23 cellular contexts compared by ENCODE assay signal in the genomic region with DNA sequence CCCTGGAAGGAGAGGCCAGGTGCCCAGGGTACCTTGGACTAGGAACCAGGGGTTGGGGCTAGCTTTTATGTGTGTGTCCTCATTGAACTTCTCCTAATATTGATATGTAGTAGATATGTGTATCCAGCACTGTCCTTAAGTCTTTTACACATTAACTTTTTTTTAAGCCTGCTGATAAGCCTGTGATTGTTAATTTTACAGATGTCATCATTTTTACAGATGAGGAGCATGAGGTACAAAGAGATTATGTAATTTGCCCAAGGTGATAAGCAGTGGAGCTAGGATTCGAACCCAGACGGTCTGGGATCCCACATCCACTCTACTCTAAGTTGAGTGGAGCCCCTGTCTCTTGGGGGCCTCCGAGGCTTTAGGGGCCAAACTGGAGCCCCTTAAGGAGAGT. TPM values are rescaled to one million over a fixed set of nuclear protein-coding genes. Genes with fewer than 3 reads are reported as not detected.
A peak's percentile ranks its signal among the peaks of the same experiment; 100 is the strongest.
DNase-seq lines count a peak whose midpoint lies in the region; ATAC-seq and TF ChIP-seq lines count a peak whose summit lies in the region.
"Had no signal": no experiment of that assay in that cellular context is flagged by ENCODE, and none has a peak within 500 bp of the region (broad histone marks: within the 10 kb centered on the region; RNA-seq: fewer than 3 reads in every experiment).

No MANE protein-coding gene starts in this region.

- H3K4me1 ChIP-seq in CD8-positive, alpha-beta memory T cell (ENCODE audit: insufficient read depth, low read length): peaks cover 29% of the 10 kb centered on the region

- H3K27ac ChIP-seq in CD8-positive, alpha-beta memory T cell (ENCODE audit: low read depth, low read length): no peak overlapping the region
- peak overlapping the region in 37 of 59 donors; percentile 2 to 94 (median 56) for H3K27ac ChIP-seq in dorsolateral prefrontal cortex
- H3K27ac ChIP-seq in WERI-Rb-1: no peak overlapping the region

- no peak for ATAC-seq in activated CD8-positive, alpha-beta T cell treated with anti-CD3 and anti-CD28 coated beads for 36 hours
- ATAC-seq in activated CD8-positive, alpha-beta T cell treated with anti-CD3 and anti-CD28 coated beads, Interleukin-2, amount 10 ng/mL, durations not matched to agents 7 days and 5 days: no peak
- ATAC-seq in stimulated activated naive B cell treated with anti-CD40 and anti-IgM and Interleukin-4, amounts not matched to agents 10 μg/mL and 1 μg/mL and 100 μg/mL, for 72 hours (replicated peaks): no peak
- ATAC-seq: left colon had no signal

- CTCF ChIA-PET in activated CD8-positive, alpha-beta T cell treated with anti-CD3 and anti-CD28 coated beads for 36 hours (lab: Charles Lee): interaction anchor here (1.7 to 19.6 kb wide), 5 partner anchors 9 to 42 kb away, joined by 5 to 310 read pairs (median 11); a partner anchor contains a TSS
- CTCF ChIA-PET in activated CD8-positive, alpha-beta T cell treated with anti-CD3 and anti-CD28 coated beads, Interleukin-2, amount 10 ng/mL, durations not matched to agents 7 days and 5 days (lab: Charles Lee): interaction anchor here (1.2 to 18.7 kb wide), 3 partner anchors 9 to 17 kb away, joined by 4 to 290 read pairs (median 6); a partner anchor contains a TSS
- CTCF ChIA-PET in CD8-positive, alpha-beta memory T cell (lab: Charles Lee): interaction anchor here (1.2 to 20.9 kb wide), 2 partner anchors 17 to 29 kb away, joined by 5 to 206 read pairs; a partner anchor contains a TSS

- H3K4me3 ChIP-seq in CD8-positive, alpha-beta memory T cell (ENCODE audit: low read length): no peak overlapping the region
- H3K4me3 ChIP-seq in dorsolateral prefrontal cortex (no peak overlapping the region), WERI-Rb-1 (ENCODE audit: low read depth, low read length) (no peak overlapping the region)

- no peaks in the 10 kb centered on the region for H3K27me3 ChIP-seq in CD8-positive, alpha-beta memory T cell (ENCODE audit: insufficient read depth, low read length, poor library complexity, severe bottlenecking)
- H3K27me3 ChIP-seq in dorsolateral prefrontal cortex (no peaks in the 10 kb centered on the region), WERI-Rb-1 (ENCODE audit: insufficient read depth, low read depth, severe bottlenecking) (no peaks in the 10 kb centered on the region)

- no peak overlapping the region for H3K27ac Mint-ChIP-seq in activated CD8-positive, alpha-beta T cell treated with anti-CD3 and anti-CD28 coated beads for 36 hours
- H3K27ac Mint-ChIP-seq in activated CD8-positive, alpha-beta T cell treated with anti-CD3 and anti-CD28 coated beads, Interleukin-2, amount 10 ng/mL, durations not matched to agents 7 days and 5 days: no peak overlapping the region
- peak overlapping the region in 5 of 8 donors; percentile 31 to 75 (median 68) for H3K27ac Mint-ChIP-seq in CD8-positive, alpha-beta memory T cell
- H3K27ac Mint-ChIP-seq in stimulated activated naive B cell treated with anti-CD40 and anti-IgM and Interleukin-4, amounts not matched to agents 10 μg/mL and 1 μg/mL and 100 μg/mL, for 72 hours: peak overlapping the region; percentile 22
- H3K27ac Mint-ChIP-seq: activated naive CD4-positive, alpha-beta T cell treated with anti-CD3 and anti-CD28 coated beads, Interleukin-2, amount 10 ng/mL, durations not matched to agents 7 days and 5 days had no signal

- intact Hi-C loops in activated CD8-positive, alpha-beta T cell treated with anti-CD3 and anti-CD28 coated beads for 36 hours (cut with micrococcal nuclease): no loop called here
- intact Hi-C loops in dorsolateral prefrontal cortex (cut with DNase I): loop anchor here in 1 of 2 donors (10.0 kb wide), 1 partner anchor 964 kb away; a partner anchor contains a TSS

- H3K4me1 Mint-ChIP-seq in activated CD8-positive, alpha-beta T cell treated with anti-CD3 and anti-CD28 coated beads for 36 hours (ENCODE audit: low read depth): peaks cover 56% of the 10 kb centered on the region
- H3K4me1 Mint-ChIP-seq in activated CD8-positive, alpha-beta T cell treated with anti-CD3 and anti-CD28 coated beads, Interleukin-2, amount 10 ng/mL, durations not matched to agents 7 days and 5 days (ENCODE audit: low read depth): peaks cover 53% of the 10 kb centered on the region
- peaks cover 17 to 35% (median 29%) of the 10 kb centered on the region in 3 donors for H3K4me1 Mint-ChIP-seq in CD8-positive, alpha-beta memory T cell
- peaks cover 64 to 90% of the 10 kb centered on the region in 2 donors for H3K4me1 Mint-ChIP-seq in stimulated activated naive B cell treated with anti-CD40 and anti-IgM and Interleukin-4, amounts not matched to agents 10 μg/mL and 1 μg/mL and 100 μg/mL, for 72 hours

- DNase-seq in activated CD8-positive, alpha-beta T cell treated with anti-CD3 and anti-CD28 coated beads for 36 hours: no peak
- DNase-seq in activated CD8-positive, alpha-beta T cell treated with anti-CD3 and anti-CD28 coated beads, Interleukin-2, amount 10 ng/mL, durations not matched to agents 7 days and 5 days: no peak
- no peak for DNase-seq in CD8-positive, alpha-beta memory T cell
- DNase-seq in dorsolateral prefrontal cortex: no peak
- no peak for DNase-seq in stimulated activated naive B cell treated with anti-CD40 and anti-IgM and Interleukin-4, amounts not matched to agents 10 μg/mL and 1 μg/mL and 100 μg/mL, for 72 hours
- no peak for DNase-seq in WERI-Rb-1
- DNase-seq in NCI-H2081 (lab: John Stamatoyannopoulos, UW): no peak
- DNase-seq in NAMALWA (ENCODE audit: low spot score): no peak
- DNase-seq: activated T-cell treated with anti-CD3 and anti-CD28 coated beads, Interleukin-2, amount 50 U/mL, for 4 hours; natural killer cell; NCI-H1092; NCI-H1930; NCI-H345; NCI-H82; OCI-M1; T1000 had no signal

- H3K9me3 Mint-ChIP-seq in activated CD8-positive, alpha-beta T cell treated with anti-CD3 and anti-CD28 coated beads for 36 hours: no peaks in the 10 kb centered on the region
- H3K9me3 Mint-ChIP-seq in activated CD8-positive, alpha-beta T cell treated with anti-CD3 and anti-CD28 coated beads, Interleukin-2, amount 10 ng/mL, durations not matched to agents 7 days and 5 days (ENCODE audit: insufficient read depth): no peaks in the 10 kb centered on the region
- H3K9me3 Mint-ChIP-seq in CD8-positive, alpha-beta memory T cell: no peaks in the 10 kb centered on the region
- H3K9me3 Mint-ChIP-seq in stimulated activated naive B cell treated with anti-CD40 and anti-IgM and Interleukin-4, amounts not matched to agents 10 μg/mL and 1 μg/mL and 100 μg/mL, for 72 hours: no peaks in the 10 kb centered on the region
- H3K9me3 Mint-ChIP-seq: activated B cell treated with CpG ODN at 0.5 μM for 24 hours; activated naive CD4-positive, alpha-beta T cell treated with anti-CD3 and anti-CD28 coated beads, Interleukin-2, amount 10 ng/mL, durations not matched to agents 7 days and 5 days; activated T-cell treated with anti-CD3 and anti-CD28 coated beads, Interleukin-2, amount 50 U/mL, for 4 hours; natural killer cell; type B pancreatic cell had no signal

- H3K9me3 ChIP-seq in CD8-positive, alpha-beta memory T cell (ENCODE audit: low read length): no peaks in the 10 kb centered on the region
- no peaks in the 10 kb centered on the region for H3K9me3 ChIP-seq in WERI-Rb-1 (ENCODE audit: severe bottlenecking)

- TF ChIP-seq CTCF in activated CD8-positive, alpha-beta T cell treated with anti-CD3 and anti-CD28 coated beads for 36 hours (IDR thresholded peaks at IDR 0.05): no peak
- TF ChIP-seq CTCF in dorsolateral prefrontal cortex (IDR thresholded peaks at IDR 0.05 in 54 of 56, conservative IDR thresholded peaks at IDR 0.05 in 2 of 56; ENCODE audit: low read depth in 1 of 56, partially characterized antibody in 56 of 56): no peak
- no peak for TF ChIP-seq CTCF in WERI-Rb-1 (IDR thresholded peaks at IDR 0.05; ENCODE audit: low read depth, low read length)

- H3K36me3 ChIP-seq in CD8-positive, alpha-beta memory T cell (ENCODE audit: insufficient read depth, low read length): no peaks in the 10 kb centered on the region
- H3K36me3 ChIP-seq in WERI-Rb-1: peaks cover 22% of the 10 kb centered on the region

- POLR2A ChIA-PET in activated CD8-positive, alpha-beta T cell treated with anti-CD3 and anti-CD28 coated beads for 36 hours (lab: Charles Lee): interaction anchor here (1.1 to 3.7 kb wide), 3 partner anchors 9 to 15 kb away, joined by 3 to 19 read pairs (median 12); a partner anchor contains a TSS
- POLR2A ChIA-PET in activated CD8-positive, alpha-beta T cell treated with anti-CD3 and anti-CD28 coated beads, Interleukin-2, amount 10 ng/mL, durations not matched to agents 7 days and 5 days (lab: Charles Lee): interaction anchor here (0.9 kb wide), 1 partner anchor 10 kb away, joined by 5 read pairs; a partner anchor contains a TSS
- POLR2A ChIA-PET in CD8-positive, alpha-beta memory T cell (lab: Charles Lee): interaction anchor here (1.3 kb wide), 1 partner anchor 10 kb away, joined by 4 read pairs; no protein-coding TSS in a partner anchor

- H3K4me3 Mint-ChIP-seq in activated CD8-positive, alpha-beta T cell treated with anti-CD3 and anti-CD28 coated beads for 36 hours: peak overlapping the region; percentile 86
- H3K4me3 Mint-ChIP-seq in activated CD8-positive, alpha-beta T cell treated with anti-CD3 and anti-CD28 coated beads, Interleukin-2, amount 10 ng/mL, durations not matched to agents 7 days and 5 days: no peak overlapping the region
- H3K4me3 Mint-ChIP-seq in CD8-positive, alpha-beta memory T cell: no peak overlapping the region
- H3K4me3 Mint-ChIP-seq in stimulated activated naive B cell treated with anti-CD40 and anti-IgM and Interleukin-4, amounts not matched to agents 10 μg/mL and 1 μg/mL and 100 μg/mL, for 72 hours: no peak overlapping the region
- H3K4me3 Mint-ChIP-seq: activated naive CD4-positive, alpha-beta T cell treated with anti-CD3 and anti-CD28 coated beads, Interleukin-2, amount 10 ng/mL, durations not matched to agents 7 days and 5 days; activated T-cell treated with anti-CD3 and anti-CD28 coated beads, Interleukin-2, amount 50 U/mL, for 4 hours; natural killer cell; type B pancreatic cell had no signal

- peaks cover 19% of the 10 kb centered on the region for H3K36me3 Mint-ChIP-seq in activated CD8-positive, alpha-beta T cell treated with anti-CD3 and anti-CD28 coated beads for 36 hours (ENCODE audit: low read depth)
- no peaks in the 10 kb centered on the region for H3K36me3 Mint-ChIP-seq in activated CD8-positive, alpha-beta T cell treated with anti-CD3 and anti-CD28 coated beads, Interleukin-2, amount 10 ng/mL, durations not matched to agents 7 days and 5 days (ENCODE audit: low read depth)
- no peaks in the 10 kb centered on the region for H3K36me3 Mint-ChIP-seq in CD8-positive, alpha-beta memory T cell
- peaks cover 11 to 14% of the 10 kb centered on the region in 2 donors for H3K36me3 Mint-ChIP-seq in stimulated activated naive B cell treated with anti-CD40 and anti-IgM and Interleukin-4, amounts not matched to agents 10 μg/mL and 1 μg/mL and 100 μg/mL, for 72 hours
- H3K36me3 Mint-ChIP-seq: activated naive CD4-positive, alpha-beta T cell treated with anti-CD3 and anti-CD28 coated beads, Interleukin-2, amount 10 ng/mL, durations not matched to agents 7 days and 5 days; natural killer cell; type B pancreatic cell had no signal

- no peaks in the 10 kb centered on the region for H3K27me3 Mint-ChIP-seq in activated CD8-positive, alpha-beta T cell treated with anti-CD3 and anti-CD28 coated beads for 36 hours
- H3K27me3 Mint-ChIP-seq in activated CD8-positive, alpha-beta T cell treated with anti-CD3 and anti-CD28 coated beads, Interleukin-2, amount 10 ng/mL, durations not matched to agents 7 days and 5 days (ENCODE audit: low read depth): peaks cover 6% of the 10 kb centered on the region
- H3K27me3 Mint-ChIP-seq in CD8-positive, alpha-beta memory T cell: peaks cover 0 to 3% of the 10 kb centered on the region in 2 donors
- no peaks in the 10 kb centered on the region for H3K27me3 Mint-ChIP-seq in stimulated activated naive B cell treated with anti-CD40 and anti-IgM and Interleukin-4, amounts not matched to agents 10 μg/mL and 1 μg/mL and 100 μg/mL, for 72 hours
- H3K27me3 Mint-ChIP-seq: activated B cell treated with CpG ODN at 0.5 μM for 24 hours had no signal

RNA-seq across cellular contexts. Expression of a gene that starts 10.2 kb away (rescaled TPM):
- 100 to 1,000 TPM; 120 to 128 TPM for total RNA-seq in activated CD8-positive, alpha-beta T cell treated with anti-CD3 and anti-CD28 coated beads for 36 hours
- 1 to 10 TPM; 4.3 to 5.6 TPM for total RNA-seq in activated CD8-positive, alpha-beta T cell treated with anti-CD3 and anti-CD28 coated beads, Interleukin-2, amount 10 ng/mL, durations not matched to agents 7 days and 5 days
- 10 to 100 TPM; 20.4 to 23.4 TPM for total RNA-seq in CD8-positive, alpha-beta memory T cell
- 0.84 TPM for polyA plus RNA-seq in CD8-positive, alpha-beta memory T cell
- 100 to 1,000 TPM in 5 of 120 experiments, 10 to 100 TPM in 115; 13.1 to 194 (median 28.9) TPM for total RNA-seq in dorsolateral prefrontal cortex

RNA-seq across cellular contexts. Expression of a gene that starts 28.7 kb away (rescaled TPM):
- 10 to 100 TPM; 25.6 to 28.4 TPM for total RNA-seq in activated CD8-positive, alpha-beta T cell treated with anti-CD3 and anti-CD28 coated beads for 36 hours
- 10 to 100 TPM; 28.8 to 31.1 TPM for total RNA-seq in activated CD8-positive, alpha-beta T cell treated with anti-CD3 and anti-CD28 coated beads, Interleukin-2, amount 10 ng/mL, durations not matched to agents 7 days and 5 days
- total RNA-seq in CD8-positive, alpha-beta memory T cell: 10 to 100 TPM; 49.7 to 56.2 TPM
- polyA plus RNA-seq in CD8-positive, alpha-beta memory T cell: 25.5 TPM
- 10 to 100 TPM; 19.6 to 42.5 (median 31.5) TPM for total RNA-seq in dorsolateral prefrontal cortex

RNA-seq across cellular contexts. Expression of a gene that starts 34.3 kb away (rescaled TPM):
- total RNA-seq in activated CD8-positive, alpha-beta T cell treated with anti-CD3 and anti-CD28 coated beads for 36 hours: 10 to 100 TPM; 26.0 to 26.4 TPM
- 10 to 100 TPM; 11.0 to 12.5 TPM for total RNA-seq in activated CD8-positive, alpha-beta T cell treated with anti-CD3 and anti-CD28 coated beads, Interleukin-2, amount 10 ng/mL, durations not matched to agents 7 days and 5 days
- total RNA-seq in CD8-positive, alpha-beta memory T cell: 1 to 10 TPM; 7.3 to 8.4 TPM
- polyA plus RNA-seq in CD8-positive, alpha-beta memory T cell: 1.4 TPM
- total RNA-seq in dorsolateral prefrontal cortex: 100 to 1,000 TPM in 3 of 120 experiments, 10 to 100 TPM in 117; 27.0 to 168 (median 54.0) TPM

RNA-seq across cellular contexts. Expression of a gene that starts 38.5 kb away (rescaled TPM):
- total RNA-seq in activated CD8-positive, alpha-beta T cell treated with anti-CD3 and anti-CD28 coated beads for 36 hours: not detected
- not detected for total RNA-seq in activated CD8-positive, alpha-beta T cell treated with anti-CD3 and anti-CD28 coated beads, Interleukin-2, amount 10 ng/mL, durations not matched to agents 7 days and 5 days
- total RNA-seq in CD8-positive, alpha-beta memory T cell: not detected
- not detected for polyA plus RNA-seq in CD8-positive, alpha-beta memory T cell
- total RNA-seq in dorsolateral prefrontal cortex: 1 to 10 TPM in 2 of 120 experiments, under 1 TPM in 10, not detected in 108; 0.33 to 3.7 (median 0.55) TPM
- total RNA-seq: A172; activated B cell treated with CpG ODN at 0.5 μM for 24 hours; activated T-cell treated with anti-CD3 and anti-CD28 coated beads, Interleukin-2, amount 50 U/mL, for 4 hours; Daoy; HT1080; natural killer cell had no signal

Comparison
In these comparisons a context has a peak if more than half of its experiments do, and no peak if none do; other contexts are left out.
1. H3K27ac Mint-ChIP-seq: peak in CD8-positive, alpha-beta memory T cell (5 of 8) and stimulated activated naive B cell treated with anti-CD40 and anti-IgM and Interleukin-4, amounts not matched to agents 10 μg/mL and 1 μg/mL and 100 μg/mL, for 72 hours (single experiment); none in activated CD8-positive, alpha-beta T cell treated with anti-CD3 and anti-CD28 coated beads for 36 hours (single experiment) and activated CD8-positive, alpha-beta T cell treated with anti-CD3 and anti-CD28 coated beads, Interleukin-2, amount 10 ng/mL, durations not matched to agents 7 days and 5 days (single experiment).
2. H3K27ac ChIP-seq: peak in dorsolateral prefrontal cortex (37 of 59); none in CD8-positive, alpha-beta memory T cell (single experiment) and WERI-Rb-1 (single experiment).